Comparison of ENCODE assay signal across 23 cellular contexts in genomic region chr1:34776911-34777310, GRCh38. TPM values are rescaled to one million over a fixed set of nuclear protein-coding genes. Genes with fewer than 3 reads are reported as not detected.
DNase-seq lines count a peak whose midpoint lies in the region; ATAC-seq, FAIRE-seq and TF ChIP-seq lines count a peak whose summit lies in the region.
"Had no signal": no experiment of that assay in that cellular context is flagged by ENCODE, and none has a peak within 500 bp of the region (broad histone marks: within the 10 kb centered on the region; RNA-seq: fewer than 3 reads in every experiment).

No MANE protein-coding gene starts in this region.

- POLR2A ChIA-PET in H1 (lab: Charles Lee; ENCODE audit: partially characterized antibody) = no interaction called here

- H3K18ac ChIP-seq in H1 (ENCODE audit: extremely low read depth, low read length) = no peak overlapping the region

- H2BK15ac ChIP-seq in H1 (ENCODE audit: low read length) = no peak overlapping the region

- no peaks in the 10 kb centered on the region for H3K79me1 ChIP-seq in H1 (ENCODE audit: low read depth, low read length)

- H3K9me3 ChIP-seq in H1 (ENCODE audit: insufficient read depth in 2 of 2, low read depth in 1 of 2, low read length in 1 of 2) (no peaks in the 10 kb centered on the region), upper lobe of right lung (no peaks in the 10 kb centered on the region)
- H3K9me3 ChIP-seq: BLaER1 had no signal

- no peak overlapping the region for H2BK20ac ChIP-seq in H1 (ENCODE audit: low read length)

- no peak overlapping the region for H3K4me2 ChIP-seq in H1 (ENCODE audit: insufficient read depth in 1 of 2, low read depth in 2 of 2, low read length in 2 of 2)
- H3K4me2 ChIP-seq: BLaER1 had no signal

- H3K27ac ChIP-seq in H1 (ENCODE audit: low read depth, low read length) (no peak overlapping the region), upper lobe of right lung (no peak overlapping the region)
- H3K27ac ChIP-seq: BLaER1 had no signal

- no peak overlapping the region for H3K14ac ChIP-seq in H1 (ENCODE audit: insufficient read length)

- H2BK12ac ChIP-seq in H1 (ENCODE audit: low read depth, low read length) = 0 out of 2 replicates have a peak overlapping the region, but pooled peaks have one; percentile 17

- H3K9ac ChIP-seq in H1 (replicated peaks in 1 of 4; ENCODE audit: extremely low read depth in 1 of 4, low read depth in 3 of 4, low read length in 3 of 4) = no peak overlapping the region
- H3K9ac ChIP-seq: BLaER1 had no signal

- DNase-seq in CMK (ENCODE audit: low read depth) = peak; percentile 75
- DNase-seq in H1 (ENCODE audit: low read depth in 1 of 2, low spot score in 2 of 2) = no peak
- peak; percentile 67 for DNase-seq in mesenteric fat pad (ENCODE audit: low spot score)
- peak; percentile 38 for DNase-seq in upper lobe of right lung
- DNase-seq in foreskin fibroblast = no peak
- no peak for DNase-seq in C1 segment of cervical spinal cord (lab: John Stamatoyannopoulos, UW)
- no peak for DNase-seq in HCEC 1CT
- DNase-seq: 8988T; CD8-positive, alpha-beta T cell; COR-L47; DMS 273 treated with DMSO at 0.1 percent for 48 hours; DMS53; DND-41; EL; GOT3; H9; IMR-90 had no signal

- H2BK5ac ChIP-seq in H1 (ENCODE audit: low read depth, low read length) = 0 out of 2 replicates have a peak overlapping the region, but pooled peaks have one; percentile 8

- no peak overlapping the region for H2AK5ac ChIP-seq in H1 (ENCODE audit: low read depth, low read length)

- TF ChIP-seq CTCF in H1 (IDR thresholded peaks at IDR 0.05; ENCODE audit: control extremely low read depth in 1 of 3, insufficient read depth in 1 of 3, low read depth in 1 of 3, low read length in 3 of 3) = no peak
- TF ChIP-seq CTCF in upper lobe of right lung (IDR thresholded peaks at IDR 0.05) = no peak
- no peak for TF ChIP-seq CTCF in foreskin fibroblast (IDR thresholded peaks at IDR 0.05; ENCODE audit: low read depth, low read length)

- H3K36me3 ChIP-seq in H1 (ENCODE audit: control insufficient read depth in 2 of 4, insufficient read depth in 4 of 4, low read length in 3 of 4) = no peaks in the 10 kb centered on the region
- H3K36me3 ChIP-seq in upper lobe of right lung = no peaks in the 10 kb centered on the region
- H3K36me3 ChIP-seq: BLaER1 had no signal

- WGBS in H1 (ENCODE audit: extremely low coverage in 1 of 2, insufficient coverage in 1 of 2, insufficient read length in 1 of 2, insufficient replicate concordance in 2 of 2, low coverage in 1 of 2, low lambda C conversion rate in 2 of 2, missing lambda C conversion rate in 1 of 2), 2 experiments = 100% methylated on average over 3 of the region's 3 CpGs; no CpG with 5 or more reads in 1 of the 2 experiments

- TF ChIP-seq EP300 in H1 (IDR thresholded peaks at IDR 0.05; ENCODE audit: borderline replicate concordance in 1 of 2, low read depth in 2 of 2, low read length in 2 of 2) = no peak

- H4K8ac ChIP-seq in H1 (ENCODE audit: extremely low read depth, insufficient read depth, low read length) = no peak overlapping the region

- no peak overlapping the region for H3K4ac ChIP-seq in H1 (replicated peaks; ENCODE audit: insufficient read length, low read depth, low read length)

- no peak overlapping the region for H3K56ac ChIP-seq in H1 (replicated peaks; ENCODE audit: insufficient read length, low read depth, low read length)

- no peak overlapping the region for H4K91ac ChIP-seq in H1 (replicated peaks; ENCODE audit: insufficient read length, low read length)

- CTCF ChIA-PET in H1 (lab: Charles Lee; ENCODE audit: partially characterized antibody) = interaction anchor here (1.2 kb wide), 1 partner anchor 10 kb away, joined by 5 read pairs; no protein-coding TSS in a partner anchor

- intact Hi-C loops in upper lobe of right lung (cut with DNase I) = no loop called here

- FAIRE-seq in H1 (lab: Jason Lieb, UNC) = no peak
- FAIRE-seq: GM12878 had no signal

- H3K4me1 ChIP-seq in H1 (replicated peaks in 1 of 4; ENCODE audit: control insufficient read depth in 3 of 4, insufficient read depth in 4 of 4, low read length in 3 of 4) (peaks cover 0 to 7% (median 2%) of the 10 kb centered on the region in 4 experiments; a peak in 3 of 7 replicates), upper lobe of right lung (peaks cover 13% of the 10 kb centered on the region)

- peaks cover 0 to 18% (median 7%) of the 10 kb centered on the region in 4 experiments; a peak in 5 of 7 replicates for H3K27me3 ChIP-seq in H1 (replicated peaks in 1 of 4; ENCODE audit: control insufficient read depth in 3 of 4, extremely low read depth in 1 of 4, insufficient read depth in 3 of 4, low read length in 3 of 4)
- peaks cover 33% of the 10 kb centered on the region for H3K27me3 ChIP-seq in upper lobe of right lung

- H4K5ac ChIP-seq in H1 (ENCODE audit: insufficient read length, low read depth, low read length) = no peak overlapping the region

- ATAC-seq in upper lobe of right lung = no peak
- ATAC-seq: CD8-positive, alpha-beta T cell; GM12878 had no signal

- no peak for TF ChIP-seq RAD21 in H1 (IDR thresholded peaks at IDR 0.05 in 1 of 2, conservative IDR thresholded peaks at IDR 0.05 in 1 of 2; ENCODE audit: low read depth in 2 of 2, low read length in 2 of 2)

- H2BK120ac ChIP-seq in H1 (replicated peaks; ENCODE audit: low read depth, low read length) = no peak overlapping the region

- no peaks in the 10 kb centered on the region for H4K20me1 ChIP-seq in H1 (replicated peaks in 1 of 2; ENCODE audit: control insufficient read depth in 1 of 2, insufficient read depth in 2 of 2, low read length in 2 of 2)
- H4K20me1 ChIP-seq: BLaER1 had no signal

- TF ChIP-seq POLR2A in H1 (IDR thresholded peaks at IDR 0.05; ENCODE audit: control extremely low read depth in 1 of 2, low read depth in 2 of 2, low read length in 2 of 2) = no peak

- H3K4me3 ChIP-seq in H1 (ENCODE audit: extremely low read depth in 1 of 4, insufficient read depth in 2 of 4, low read depth in 3 of 4, low read length in 4 of 4) (no peak overlapping the region), upper lobe of right lung (no peak overlapping the region), foreskin fibroblast (ENCODE audit: low read depth in 1 of 2, low read length in 2 of 2) (no peak overlapping the region)
- H3K4me3 ChIP-seq: BLaER1, GM12878 had no signal

- H3K23me2 ChIP-seq in H1 (ENCODE audit: low read depth, low read length) = peaks cover 14% of the 10 kb centered on the region; the same call in 1 of the 2 replicates

- H3K79me2 ChIP-seq in H1 (ENCODE audit: control insufficient read depth in 1 of 2, insufficient read depth in 2 of 2, low read length in 2 of 2) = no peaks in the 10 kb centered on the region

- H2AFZ ChIP-seq in H1 (ENCODE audit: low read length) = no peak overlapping the region

- H3K23ac ChIP-seq in H1 (ENCODE audit: insufficient read length) = no peak overlapping the region

RNA-seq across cellular contexts. Expression of gene GJB3, which starts 4.1 kb away (rescaled TPM):
- 0.93 and 1.1 TPM in 2 replicates for total RNA-seq in H1 (2021; fragmentation: NEBNext Ultra II Directional; extraction: Animal tissue kit (Norgen Biotek cat#: 25700))
- 1.6 and 1.7 TPM in 2 replicates for polyA plus RNA-seq in H1 (2011; rRNA removed)
- polyA plus RNA-seq in H1 (2011; cell fraction: cytosol; rRNA removed) = 1.0 TPM
- polyA plus RNA-seq in H1 (2011; cell fraction: nucleus; rRNA removed) = 0.81 TPM
- 0.90 to 1.2 TPM (median 1.2 TPM) in 4 replicates for polyA plus RNA-seq in H1 (2012, experiment 1 of 2)
- 1.6 TPM for polyA plus RNA-seq in H1 (2012, experiment 2 of 2)
- polyA plus RNA-seq in H1 (2013, experiment 1 of 2) = 2.6 TPM
- 2.7 TPM for polyA plus RNA-seq in H1 (2013, experiment 2 of 2)
- 0.29 and 0.82 TPM in 2 replicates for polyA minus RNA-seq in H1 (2011; rRNA and poly(A)+ RNA removed)
- not detected for polyA minus RNA-seq in H1 (2011; cell fraction: cytosol; rRNA and poly(A)+ RNA removed)
- 0.90 TPM for polyA minus RNA-seq in H1 (2011; cell fraction: nucleus; rRNA and poly(A)+ RNA removed)
- total RNA-seq in mesenteric fat pad = not detected
- 0.81 TPM for total RNA-seq in upper lobe of right lung
- total RNA-seq: A673; CD8-positive, alpha-beta T cell; G401; GM12878; HT1080; IMR-90 had no signal
- polyA plus RNA-seq: AG04450, GM12878, IMR-90 had no signal

RNA-seq across cellular contexts. Expression of gene GJA4, which starts 15.9 kb away (rescaled TPM):
- 2.7 and 3.2 TPM in 2 replicates for total RNA-seq in H1 (2021; fragmentation: NEBNext Ultra II Directional; extraction: Animal tissue kit (Norgen Biotek cat#: 25700))
- polyA plus RNA-seq in H1 (2011; rRNA removed) = 3.9 and 4.3 TPM in 2 replicates
- 2.4 TPM for polyA plus RNA-seq in H1 (2011; cell fraction: cytosol; rRNA removed)
- 3.8 TPM for polyA plus RNA-seq in H1 (2011; cell fraction: nucleus; rRNA removed)
- 1.6 to 3.4 TPM (median 2.7 TPM) in 4 replicates for polyA plus RNA-seq in H1 (2012, experiment 1 of 2)
- polyA plus RNA-seq in H1 (2012, experiment 2 of 2) = 2.7 TPM
- polyA plus RNA-seq in H1 (2013, experiment 1 of 2) = 14.8 TPM
- 15.5 TPM for polyA plus RNA-seq in H1 (2013, experiment 2 of 2)
- polyA minus RNA-seq in H1 (2011; rRNA and poly(A)+ RNA removed) = 0.82 and 1.0 TPM in 2 replicates
- polyA minus RNA-seq in H1 (2011; cell fraction: cytosol; rRNA and poly(A)+ RNA removed) = 2.1 TPM
- polyA minus RNA-seq in H1 (2011; cell fraction: nucleus; rRNA and poly(A)+ RNA removed) = 1.9 TPM
- 26.4 TPM for total RNA-seq in mesenteric fat pad
- 20.0 TPM for total RNA-seq in upper lobe of right lung
- total RNA-seq: A673; CD8-positive, alpha-beta T cell; G401; HT1080; IMR-90 had no signal
- polyA plus RNA-seq: AG04450, IMR-90 had no signal

RNA-seq across cellular contexts. Expression of gene GJB4, which starts 17.4 kb away (rescaled TPM):
- 0.11 and 0.20 TPM in 2 replicates for total RNA-seq in H1 (2021; fragmentation: NEBNext Ultra II Directional; extraction: Animal tissue kit (Norgen Biotek cat#: 25700))
- 0.36 and 0.41 TPM in 2 replicates for polyA plus RNA-seq in H1 (2011; rRNA removed)
- 0.30 TPM for polyA plus RNA-seq in H1 (2011; cell fraction: cytosol; rRNA removed)
- 0.24 TPM for polyA plus RNA-seq in H1 (2011; cell fraction: nucleus; rRNA removed)
- polyA plus RNA-seq in H1 (2012, experiment 1 of 2) = 0.13 to 0.45 TPM (median 0.24 TPM) in 4 replicates
- polyA plus RNA-seq in H1 (2012, experiment 2 of 2) = 0.17 TPM
- 0.24 TPM for polyA plus RNA-seq in H1 (2013, experiment 1 of 2)
- 0.24 TPM for polyA plus RNA-seq in H1 (2013, experiment 2 of 2)
- 0.17 and 0.57 TPM in 2 replicates for polyA minus RNA-seq in H1 (2011; rRNA and poly(A)+ RNA removed)
- polyA minus RNA-seq in H1 (2011; cell fraction: cytosol; rRNA and poly(A)+ RNA removed) = not detected
- polyA minus RNA-seq in H1 (2011; cell fraction: nucleus; rRNA and poly(A)+ RNA removed) = 0.70 TPM
- total RNA-seq in mesenteric fat pad = not detected
- total RNA-seq in upper lobe of right lung = not detected
- total RNA-seq: A673; CD8-positive, alpha-beta T cell; G401; GM12878; H9; HT1080; IMR-90 had no signal
- polyA plus RNA-seq: AG04450, GM12878, IMR-90 had no signal

RNA-seq across cellular contexts. Expression of gene GJB5, which starts 22.1 kb away (rescaled TPM):
- total RNA-seq in H1 (2021; fragmentation: NEBNext Ultra II Directional; extraction: Animal tissue kit (Norgen Biotek cat#: 25700)) = 0.71 and 0.86 TPM in 2 replicates
- polyA plus RNA-seq in H1 (2011; rRNA removed) = 3.1 and 3.3 TPM in 2 replicates
- polyA plus RNA-seq in H1 (2011; cell fraction: cytosol; rRNA removed) = 2.5 TPM
- 1.9 TPM for polyA plus RNA-seq in H1 (2011; cell fraction: nucleus; rRNA removed)
- 0.69 to 1.5 TPM (median 1.1 TPM) in 4 replicates for polyA plus RNA-seq in H1 (2012, experiment 1 of 2)
- polyA plus RNA-seq in H1 (2012, experiment 2 of 2) = 1.2 TPM
- polyA plus RNA-seq in H1 (2013, experiment 1 of 2) = 1.4 TPM
- 1.4 TPM for polyA plus RNA-seq in H1 (2013, experiment 2 of 2)
- polyA minus RNA-seq in H1 (2011; rRNA and poly(A)+ RNA removed) = 1.0 and 1.7 TPM in 2 replicates
- not detected for polyA minus RNA-seq in H1 (2011; cell fraction: cytosol; rRNA and poly(A)+ RNA removed)
- 1.4 TPM for polyA minus RNA-seq in H1 (2011; cell fraction: nucleus; rRNA and poly(A)+ RNA removed)
- not detected for total RNA-seq in mesenteric fat pad
- not detected for total RNA-seq in upper lobe of right lung
- total RNA-seq: A673; CD8-positive, alpha-beta T cell; GM12878; HT1080; IMR-90 had no signal
- polyA plus RNA-seq: AG04450, GM12878 had no signal

Comparison
In these comparisons a context has a peak if more than half of its experiments do, and no peak if none do; other contexts are left out.
1. DNase-seq: peak in CMK (single experiment), mesenteric fat pad (single experiment) and upper lobe of right lung (single experiment); none in H1 (0 of 2), foreskin fibroblast (0 of 2), C1 segment of cervical spinal cord (0 of 14) and HCEC 1CT (single experiment).